ENCODE assay signal across 11 cellular contexts in the genomic region with DNA sequence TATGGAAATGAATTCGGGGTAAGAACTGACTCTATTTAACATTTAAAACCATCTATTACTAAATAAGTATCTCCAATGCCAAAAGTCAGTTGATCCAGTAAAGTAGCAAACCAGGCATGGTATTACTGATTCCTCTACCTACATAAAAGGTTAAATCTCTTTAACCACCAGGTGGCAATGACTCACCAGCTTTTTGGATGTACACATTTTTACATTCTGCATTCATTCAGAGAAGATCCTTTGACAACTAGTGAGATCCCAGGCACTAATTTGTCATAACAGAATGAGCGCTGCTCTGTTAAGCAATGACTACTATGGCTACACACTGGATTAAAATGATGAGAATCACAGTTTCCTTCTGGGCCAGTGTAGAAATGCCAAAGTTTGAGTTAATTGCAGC.
A peak's percentile ranks its signal among the peaks of the same experiment; 100 is the strongest.
DNase-seq lines count a peak whose midpoint lies in the region; ATAC-seq and TF ChIP-seq lines count a peak whose summit lies in the region.
"Had no signal": no experiment of that assay in that cellular context is flagged by ENCODE, and none has a peak within 500 bp of the region (broad histone marks: within the 10 kb centered on the region; RNA-seq: fewer than 3 reads in every experiment).

No MANE protein-coding gene starts in this region.

- no peaks in the 10 kb centered on the region for H3K36me3 ChIP-seq in thyroid gland

- no peaks in the 10 kb centered on the region for H3K9me3 ChIP-seq in thyroid gland

- CTCF ChIA-PET in HEK293T (lab: Yijun Ruan, JAX) = no interaction called here

- no peaks in the 10 kb centered on the region for H3K4me1 ChIP-seq in thyroid gland

- H3K4me3 ChIP-seq in epithelial cell of esophagus (ENCODE audit: low read length) (no peak overlapping the region), thyroid gland (replicated peaks in 1 of 3) (no peak overlapping the region)

- 64 to 66% methylated on average over 2 of the region's 2 CpGs for WGBS in thyroid gland, 2 donors

- H3K27me3 ChIP-seq in thyroid gland = no peaks in the 10 kb centered on the region

- POLR2A ChIA-PET in HEK293T (lab: Yijun Ruan, JAX) = no interaction called here

- intact Hi-C loops in thyroid gland (cut with DNase I) = no loop called here

- TF ChIP-seq CTCF in epithelial cell of esophagus (IDR thresholded peaks at IDR 0.05; ENCODE audit: insufficient read depth, low read depth, low read length, missing control alignments) = peak; percentile 41
- no peak for TF ChIP-seq CTCF in thyroid gland (IDR thresholded peaks at IDR 0.05)

- DNase-seq in A172 (ENCODE audit: low spot score) = peak; percentile 14
- DNase-seq in HEK293T (ENCODE audit: extremely low spot score) = peak; percentile 51
- peak; percentile 65 for DNase-seq in NCI-H82 treated with DMSO at 0.1 percent for 48 hours (lab: John Stamatoyannopoulos, UW; ENCODE audit: unreplicated experiment)
- peak; percentile 66 for DNase-seq in epithelial cell of esophagus (ENCODE audit: low read depth)
- DNase-seq in thyroid gland = no peak
- DNase-seq: activated T-cell treated with anti-CD3 and anti-CD28 coated beads, Interleukin-2, amount 50 U/mL, for 24 hours; CD4-positive, alpha-beta memory T cell had no signal

- H3K27ac ChIP-seq in thyroid gland = no peak overlapping the region
- H3K27ac ChIP-seq: epithelial cell of prostate had no signal

- ATAC-seq in HG03378 (IDR thresholded peaks at IDR 0.05; ENCODE audit: unreplicated experiment) (no peak), GM21360 (IDR thresholded peaks at IDR 0.05; ENCODE audit: unreplicated experiment) (no peak), GM18502 (IDR thresholded peaks at IDR 0.05; ENCODE audit: poor library complexity, unreplicated experiment) (no peak)

- TF ChIP-seq POLR2A in thyroid gland (IDR thresholded peaks at IDR 0.05) = no peak

TF ChIP-seq in HEK293T, 16 proteins besides CTCF, POLR2A, EP300 and RAD21:
- TF ChIP-seq FOXM1 (IDR thresholded peaks at IDR 0.05; ENCODE audit: borderline replicate concordance) = no peak
- no peak for TF ChIP-seq ELF4 (IDR thresholded peaks at IDR 0.05)
- TF ChIP-seq SP1 (IDR thresholded peaks at IDR 0.05) = no peak
- TF ChIP-seq, protein P1, sequence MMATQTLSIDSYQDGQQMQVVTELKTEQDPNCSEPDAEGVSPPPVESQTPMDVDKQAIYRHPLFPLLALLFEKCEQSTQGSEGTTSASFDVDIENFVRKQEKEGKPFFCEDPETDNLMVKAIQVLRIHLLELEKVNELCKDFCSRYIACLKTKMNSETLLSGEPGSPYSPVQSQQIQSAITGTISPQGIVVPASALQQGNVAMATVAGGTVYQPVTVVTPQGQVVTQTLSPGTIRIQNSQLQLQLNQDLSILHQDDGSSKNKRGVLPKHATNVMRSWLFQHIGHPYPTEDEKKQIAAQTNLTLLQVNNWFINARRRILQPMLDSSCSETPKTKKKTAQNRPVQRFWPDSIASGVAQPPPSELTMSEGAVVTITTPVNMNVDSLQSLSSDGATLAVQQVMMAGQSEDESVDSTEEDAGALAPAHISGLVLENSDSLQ (IDR thresholded peaks at IDR 0.05) = no peak
- no peak for TF ChIP-seq HDGF (IDR thresholded peaks at IDR 0.05; ENCODE audit: borderline replicate concordance)
- no peak for TF ChIP-seq SUZ12 (IDR thresholded peaks at IDR 0.05)
- TF ChIP-seq NFRKB (IDR thresholded peaks at IDR 0.05) = no peak
- no peak for TF ChIP-seq FOXA1 (IDR thresholded peaks at IDR 0.05)
- TF ChIP-seq BHLHE40 (IDR thresholded peaks at IDR 0.05; ENCODE audit: borderline replicate concordance) = no peak
- no peak for TF ChIP-seq FOXK2 (IDR thresholded peaks at IDR 0.05)
- no peak for TF ChIP-seq LEF1 (IDR thresholded peaks at IDR 0.05; ENCODE audit: borderline replicate concordance)
- TF ChIP-seq ZNF384 (IDR thresholded peaks at IDR 0.05) = no peak
- no peak for TF ChIP-seq L3MBTL2 (conservative IDR thresholded peaks at IDR 0.05)
- TF ChIP-seq TARDBP (IDR thresholded peaks at IDR 0.05) = no peak
- TF ChIP-seq ARNT (IDR thresholded peaks at IDR 0.05) = no peak
- TF ChIP-seq CTBP1 (IDR thresholded peaks at IDR 0.05; ENCODE audit: borderline replicate concordance) = no peak

Comparison
In these comparisons a context has a peak if more than half of its experiments do, and no peak if none do; other contexts are left out.
1. DNase-seq: peak in A172 (single experiment), HEK293T (single experiment), NCI-H82 treated with DMSO at 0.1 percent for 48 hours (single experiment) and epithelial cell of esophagus (single experiment); none in thyroid gland (0 of 2).